13 cellular contexts compared by ENCODE assay signal in the genomic region with DNA sequence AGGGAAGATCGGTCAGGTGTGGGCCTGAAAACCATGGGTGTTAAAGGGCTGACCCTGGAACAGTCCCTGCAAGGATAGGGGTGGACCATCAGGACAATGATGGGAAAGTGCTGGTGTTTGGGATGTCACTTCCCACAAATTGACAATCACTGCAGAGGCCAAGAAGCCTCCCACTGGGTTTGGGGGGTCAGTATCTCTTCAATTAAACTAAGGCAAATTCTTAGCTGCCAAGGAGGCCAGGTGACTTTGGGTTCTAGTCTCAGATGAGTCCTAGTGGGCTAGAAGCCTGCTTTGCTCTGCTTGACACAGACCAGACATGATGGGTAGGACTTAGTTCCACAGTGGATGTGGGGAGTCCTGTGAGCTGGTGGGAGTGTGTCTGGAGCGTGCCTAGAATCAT. TPM values are rescaled to one million over a fixed set of nuclear protein-coding genes. Genes with fewer than 3 reads are reported as not detected.
A peak's percentile ranks its signal among the peaks of the same experiment; 100 is the strongest.
DNase-seq lines count a peak whose midpoint lies in the region; ATAC-seq and TF ChIP-seq lines count a peak whose summit lies in the region.
"Had no signal": no experiment of that assay in that cellular context is flagged by ENCODE, and none has a peak within 500 bp of the region (broad histone marks: within the 10 kb centered on the region; RNA-seq: fewer than 3 reads in every experiment).

No MANE protein-coding gene starts in this region.

- H3K27ac Mint-ChIP-seq in activated naive CD4-positive, alpha-beta T cell treated with anti-CD3 and anti-CD28 coated beads, Interleukin-2, amount 50 U/mL, for 24 hours: peak overlapping the region; percentile 87
- peak overlapping the region; percentile 88 for H3K27ac Mint-ChIP-seq in activated B cell treated with CpG ODN at 0.5 μM for 24 hours
- no peak overlapping the region for H3K27ac Mint-ChIP-seq in effector memory CD8-positive, alpha-beta T cell

- DNase-seq in activated naive CD4-positive, alpha-beta T cell treated with Interleukin-2 at 50 U/mL for 16 hours: no peak
- DNase-seq in activated B cell treated with CpG ODN at 0.5 μM for 24 hours (no peak), NCI-H2107 treated with DMSO at 0.1 percent for 48 hours (lab: John Stamatoyannopoulos, UW; ENCODE audit: unreplicated experiment) (no peak), putamen (ENCODE audit: low spot score) (no peak), NCI-H510A (lab: John Stamatoyannopoulos, UW) (no peak)
- no peak for DNase-seq in effector memory CD8-positive, alpha-beta T cell
- DNase-seq: erythroblast, NCI-H1436, NCI-H2227 treated with DMSO at 0.1 percent for 48 hours had no signal

- H3K4me1 Mint-ChIP-seq in activated naive CD4-positive, alpha-beta T cell treated with anti-CD3 and anti-CD28 coated beads, Interleukin-2, amount 50 U/mL, for 24 hours: peaks cover 74% of the 10 kb centered on the region
- H3K4me1 Mint-ChIP-seq in activated B cell treated with CpG ODN at 0.5 μM for 24 hours: peaks cover 47% of the 10 kb centered on the region
- H3K4me1 Mint-ChIP-seq in effector memory CD8-positive, alpha-beta T cell (ENCODE audit: low read depth in 2 of 2): peaks cover 70% of the 10 kb centered on the region in 2 donors

- no peak for TF ChIP-seq CTCF in activated B cell treated with CpG ODN at 0.5 μM for 24 hours (IDR thresholded peaks at IDR 0.05)

- H3K27me3 Mint-ChIP-seq in activated naive CD4-positive, alpha-beta T cell treated with anti-CD3 and anti-CD28 coated beads, Interleukin-2, amount 50 U/mL, for 24 hours: no peaks in the 10 kb centered on the region
- H3K27me3 Mint-ChIP-seq in activated B cell treated with CpG ODN at 0.5 μM for 24 hours: no peaks in the 10 kb centered on the region
- no peaks in the 10 kb centered on the region for H3K27me3 Mint-ChIP-seq in effector memory CD8-positive, alpha-beta T cell

- peak overlapping the region; percentile 74 for H3K4me3 Mint-ChIP-seq in activated naive CD4-positive, alpha-beta T cell treated with anti-CD3 and anti-CD28 coated beads, Interleukin-2, amount 50 U/mL, for 24 hours
- H3K4me3 Mint-ChIP-seq in activated B cell treated with CpG ODN at 0.5 μM for 24 hours: peak overlapping the region; percentile 25
- H3K4me3 Mint-ChIP-seq in effector memory CD8-positive, alpha-beta T cell: peak overlapping the region; percentile 70 to 73

- peaks cover 7% of the 10 kb centered on the region for H3K9me3 Mint-ChIP-seq in activated naive CD4-positive, alpha-beta T cell treated with anti-CD3 and anti-CD28 coated beads, Interleukin-2, amount 50 U/mL, for 24 hours
- no peaks in the 10 kb centered on the region for H3K9me3 Mint-ChIP-seq in activated B cell treated with CpG ODN at 0.5 μM for 24 hours
- H3K9me3 Mint-ChIP-seq in effector memory CD8-positive, alpha-beta T cell: peaks cover 6 to 9% of the 10 kb centered on the region in 2 donors

- peaks cover 4% of the 10 kb centered on the region for H3K36me3 Mint-ChIP-seq in activated naive CD4-positive, alpha-beta T cell treated with anti-CD3 and anti-CD28 coated beads, Interleukin-2, amount 50 U/mL, for 24 hours
- no peaks in the 10 kb centered on the region for H3K36me3 Mint-ChIP-seq in activated B cell treated with CpG ODN at 0.5 μM for 24 hours (ENCODE audit: low read depth)
- H3K36me3 Mint-ChIP-seq in effector memory CD8-positive, alpha-beta T cell (ENCODE audit: insufficient read depth): no peaks in the 10 kb centered on the region

- POLR2A ChIA-PET in activated B cell treated with CpG ODN at 0.5 μM for 24 hours (lab: Charles Lee): interaction anchor here (0.7 to 4.5 kb wide), 8 partner anchors 10 to 732 kb away, joined by 3 to 29 read pairs (median 4); a partner anchor contains a TSS

- intact Hi-C loops in activated B cell treated with CpG ODN at 0.5 μM for 24 hours (cut with micrococcal nuclease): loop anchor here (1.0 kb wide), 2 partner anchors 9 to 37 kb away; no protein-coding TSS in a partner anchor

- ATAC-seq in activated B cell treated with CpG ODN at 0.5 μM for 24 hours (ENCODE audit: low read depth): no peak
- no peak for ATAC-seq in effector memory CD8-positive, alpha-beta T cell (replicated peaks)
- ATAC-seq in HG03280 (IDR thresholded peaks at IDR 0.05; ENCODE audit: unreplicated experiment): no peak

- CTCF ChIA-PET in activated B cell treated with CpG ODN at 0.5 μM for 24 hours (lab: Charles Lee): interaction anchor here (0.6 to 3.0 kb wide), 11 partner anchors 8 to 194 kb away, joined by 3 to 29 read pairs (median 3); no protein-coding TSS in a partner anchor

RNA-seq across cellular contexts. Expression of a gene that starts 29.3 kb away (rescaled TPM):
- 0.12 and 0.13 TPM in 2 replicates for total RNA-seq in activated B cell treated with CpG ODN at 0.5 μM for 24 hours
- total RNA-seq: dermis blood vessel endothelial cell, pulmonary artery endothelial cell had no signal

RNA-seq across cellular contexts. Expression of a gene that starts 39.3 kb away (rescaled TPM):
- total RNA-seq in activated B cell treated with CpG ODN at 0.5 μM for 24 hours: 15.0 and 20.0 TPM in 2 replicates
- total RNA-seq: dermis blood vessel endothelial cell, pulmonary artery endothelial cell had no signal

Comparison
In these comparisons a context has a peak if more than half of its experiments do, and no peak if none do; other contexts are left out.
1. H3K27ac Mint-ChIP-seq: peak in activated naive CD4-positive, alpha-beta T cell treated with anti-CD3 and anti-CD28 coated beads, Interleukin-2, amount 50 U/mL, for 24 hours (single experiment) and activated B cell treated with CpG ODN at 0.5 μM for 24 hours (single experiment); none in effector memory CD8-positive, alpha-beta T cell (0 of 2).
2. Peak in every context shown above with its lines, with median percentiles within 50 percentile points of each other: H3K4me3 Mint-ChIP-seq.